ENCODE assay signal across 8 cellular contexts in genomic region chr12:12008931-12009611, GRCh38.
DNase-seq lines count a peak whose midpoint lies in the region; ATAC-seq and TF ChIP-seq lines count a peak whose summit lies in the region.

No MANE protein-coding gene starts in this region.

- H3K36me3 ChIP-seq in CD4-positive, alpha-beta memory T cell (ENCODE audit: insufficient read depth, low read length) = no peaks in the 10 kb centered on the region
- no peaks in the 10 kb centered on the region for H3K36me3 ChIP-seq in thymus (ENCODE audit: control insufficient read depth, insufficient read depth)
- H3K36me3 ChIP-seq in uterus = no peaks in the 10 kb centered on the region

- POLR2A ChIA-PET in CD4-positive, alpha-beta memory T cell (lab: Charles Lee; ENCODE audit: partially characterized antibody) = interaction anchor here (0.6 to 4.6 kb wide), 33 partner anchors 10 to 712 kb away, joined by 3 to 72 read pairs (median 6); partner anchors contain the start of genes BORCS5 and ETV6

- 58% methylated on average over 13 of the region's 13 CpGs for WGBS in thymus

- peak overlapping the region; percentile 95 to 99 (median 97) for H3K27ac Mint-ChIP-seq in CD4-positive, alpha-beta memory T cell

- peaks cover 0 to 4% (median 0%) of the 10 kb centered on the region in 8 donors for H3K9me3 Mint-ChIP-seq in CD4-positive, alpha-beta memory T cell
- H3K9me3 Mint-ChIP-seq in activated T-cell treated with anti-CD3 and anti-CD28 coated beads, Interleukin-2, amount 50 U/mL, for 4 hours = peaks cover 16% of the 10 kb centered on the region

- ATAC-seq in GM19452 (IDR thresholded peaks at IDR 0.05; ENCODE audit: unreplicated experiment) (peak; percentile 48), HG03520 (IDR thresholded peaks at IDR 0.05; ENCODE audit: unreplicated experiment) (peak; percentile 33)
- peak; percentile 40 to 52 for ATAC-seq in activated T-cell treated with anti-CD3 and anti-CD28 coated beads, Interleukin-2, amount 50 U/mL, for 4 hours

- DNase-seq in CD4-positive, alpha-beta memory T cell = peak; percentile 46 to 86 (median 56)
- DNase-seq in NCI-H69 (lab: John Stamatoyannopoulos, UW) (peak; percentile 85), iPS DF 4.7 (ENCODE audit: extremely low read depth, low spot score) (peak; percentile 97), uterus (no peak)
- peak; percentile 45 for DNase-seq in activated T-cell treated with anti-CD3 and anti-CD28 coated beads, Interleukin-2, amount 50 U/mL, for 4 hours

- H3K4me3 ChIP-seq in CD4-positive, alpha-beta memory T cell (ENCODE audit: low read length in 2 of 2) = peak overlapping the region in 1 of 2 donors; percentile 12
- H3K4me3 ChIP-seq in thymus (ENCODE audit: low read length) (no peak overlapping the region), uterus (no peak overlapping the region)

- no peak for TF ChIP-seq POLR2A in uterus (IDR thresholded peaks at IDR 0.05)

- no peaks in the 10 kb centered on the region for H3K27me3 ChIP-seq in CD4-positive, alpha-beta memory T cell (ENCODE audit: insufficient read depth, low read length)
- no peaks in the 10 kb centered on the region for H3K27me3 ChIP-seq in thymus (ENCODE audit: control insufficient read depth, insufficient read depth)
- no peaks in the 10 kb centered on the region for H3K27me3 ChIP-seq in uterus

- intact Hi-C loops in CD4-positive, alpha-beta memory T cell (cut with micrococcal nuclease) = loop anchor here (1.0 to 10.0 kb wide), 12 partner anchors 11 to 1797 kb away; partner anchors contain the start of gene GABARAPL1
- intact Hi-C loops in uterus (cut with DNase I; ENCODE audit: low total_unique reads) = no loop called here

- peak overlapping the region; percentile 66 to 89 (median 80) for H3K4me3 Mint-ChIP-seq in CD4-positive, alpha-beta memory T cell
- H3K4me3 Mint-ChIP-seq in activated T-cell treated with anti-CD3 and anti-CD28 coated beads, Interleukin-2, amount 50 U/mL, for 4 hours = peak overlapping the region; percentile 71

- H3K9me3 ChIP-seq in CD4-positive, alpha-beta memory T cell (ENCODE audit: control insufficient read depth in 1 of 2, low read length in 2 of 2) = no peaks in the 10 kb centered on the region
- H3K9me3 ChIP-seq in thymus (ENCODE audit: control insufficient read depth) = no peaks in the 10 kb centered on the region
- no peaks in the 10 kb centered on the region for H3K9me3 ChIP-seq in uterus

- H3K27ac ChIP-seq in CD4-positive, alpha-beta memory T cell (ENCODE audit: low read depth, low read length) = peak overlapping the region; percentile 75
- peak overlapping the region; percentile 58 for H3K27ac ChIP-seq in thymus (ENCODE audit: low read depth)
- H3K27ac ChIP-seq in uterus = no peak overlapping the region

- no peak for TF ChIP-seq CTCF in uterus (IDR thresholded peaks at IDR 0.05)

- H3K4me1 ChIP-seq in CD4-positive, alpha-beta memory T cell (ENCODE audit: insufficient read depth, low read length) = peaks cover 61% of the 10 kb centered on the region
- peaks cover 34% of the 10 kb centered on the region for H3K4me1 ChIP-seq in thymus (ENCODE audit: control insufficient read depth, insufficient read depth, low read length)
- no peaks in the 10 kb centered on the region for H3K4me1 ChIP-seq in uterus

- no peaks in the 10 kb centered on the region for H3K27me3 Mint-ChIP-seq in CD4-positive, alpha-beta memory T cell
- H3K27me3 Mint-ChIP-seq in activated T-cell treated with anti-CD3 and anti-CD28 coated beads, Interleukin-2, amount 50 U/mL, for 4 hours (ENCODE audit: low read depth) = peaks cover 2% of the 10 kb centered on the region

- H3K4me1 Mint-ChIP-seq in CD4-positive, alpha-beta memory T cell = peaks cover 65 to 92% (median 85%) of the 10 kb centered on the region in 4 donors
- peaks cover 83% of the 10 kb centered on the region for H3K4me1 Mint-ChIP-seq in activated T-cell treated with anti-CD3 and anti-CD28 coated beads, Interleukin-2, amount 50 U/mL, for 4 hours (ENCODE audit: low read depth)

- CTCF ChIA-PET in CD4-positive, alpha-beta memory T cell (lab: Charles Lee; ENCODE audit: partially characterized antibody) = interaction anchor here (0.7 to 5.5 kb wide), 21 partner anchors 9 to 428 kb away, joined by 3 to 87 read pairs (median 5); no protein-coding TSS in a partner anchor

- H3K36me3 Mint-ChIP-seq in CD4-positive, alpha-beta memory T cell = peaks cover 3 to 4% of the 10 kb centered on the region in 2 donors
- peaks cover 4% of the 10 kb centered on the region for H3K36me3 Mint-ChIP-seq in activated T-cell treated with anti-CD3 and anti-CD28 coated beads, Interleukin-2, amount 50 U/mL, for 4 hours (ENCODE audit: insufficient read depth)

Comparison
In these comparisons a context has a peak if more than half of its experiments do, and no peak if none do; other contexts are left out.
1. DNase-seq: peak in CD4-positive, alpha-beta memory T cell (5 of 5), NCI-H69 (single experiment), activated T-cell treated with anti-CD3 and anti-CD28 coated beads, Interleukin-2, amount 50 U/mL, for 4 hours (single experiment) and iPS DF 4.7 (single experiment); none in uterus (0 of 2).
2. H3K27ac ChIP-seq: peak in CD4-positive, alpha-beta memory T cell (single experiment) and thymus (single experiment); none in uterus (0 of 2).
3. Peak in every context shown above with its lines, with median percentiles within 50 percentile points of each other: ATAC-seq.